Comparison of ENCODE assay signal across 1 cellular context in genomic region chr16:78249056-78249455, GRCh38.
TF ChIP-seq lines count a peak whose summit lies in the region.

No MANE protein-coding gene starts in this region.

TF ChIP-seq in HepG2, 621 proteins besides CTCF, POLR2A, EP300 and RAD21 (continued from another document and continues in another):
- TF ChIP-seq ZBTB33 (CRISPR knock-in tag; IDR thresholded peaks at IDR 0.05), result peak; percentile 97
- TF ChIP-seq ZNF451 (CRISPR knock-in tag; IDR thresholded peaks at IDR 0.05), result 0 out of 2 replicates have a peak, but pooled peaks have one; percentile 56
- no peak for TF ChIP-seq ZNF597 (CRISPR knock-in tag; IDR thresholded peaks at IDR 0.05)
- TF ChIP-seq MXI1 (IDR thresholded peaks at IDR 0.05; ENCODE audit: borderline replicate concordance, low read depth, low read length), result peak; percentile 41; the same call in 1 of the 3 replicates
- no peak for TF ChIP-seq NONO (IDR thresholded peaks at IDR 0.05)
- TF ChIP-seq NONO (CRISPR knock-in tag; conservative IDR thresholded peaks at IDR 0.05), result 0 out of 2 replicates have a peak, but pooled peaks have one; percentile 25
- TF ChIP-seq ZNF687 (CRISPR knock-in tag; IDR thresholded peaks at IDR 0.05), result peak; percentile 52
- no peak for TF ChIP-seq HNF1A (IDR thresholded peaks at IDR 0.05; ENCODE audit: low read depth)
- TF ChIP-seq HNF1A (CRISPR knock-in tag; IDR thresholded peaks at IDR 0.05; ENCODE audit: borderline replicate concordance), result peak; percentile 21; the same call in 1 of the 2 replicates
- TF ChIP-seq POGZ (CRISPR knock-in tag; IDR thresholded peaks at IDR 0.05), result peak; percentile 74; the same call in 1 of the 2 replicates
- TF ChIP-seq SP140L (CRISPR knock-in tag; IDR thresholded peaks at IDR 0.05; ENCODE audit: borderline replicate concordance), result 0 out of 2 replicates have a peak, but pooled peaks have one; percentile 29
- no peak for TF ChIP-seq GMEB1 (CRISPR knock-in tag; IDR thresholded peaks at IDR 0.05; ENCODE audit: borderline replicate concordance)
- no peak for TF ChIP-seq SOX13 (IDR thresholded peaks at IDR 0.05)
- peak in 1 of 2 experiments; percentile 33; a peak in 2 of 4 replicates for TF ChIP-seq SOX13 (CRISPR knock-in tag; conservative IDR thresholded peaks at IDR 0.05 in 1 of 2, IDR thresholded peaks at IDR 0.05 in 1 of 2)
- TF ChIP-seq HDAC1 (CRISPR knock-in tag; IDR thresholded peaks at IDR 0.05), result no peak; the same call in 1 of the 2 replicates
- 0 out of 2 replicates have a peak, but pooled peaks have one; percentile 36 for TF ChIP-seq MIER3 (CRISPR knock-in tag; IDR thresholded peaks at IDR 0.05; ENCODE audit: borderline replicate concordance)
- 0 out of 2 replicates have a peak, but pooled peaks have one; percentile 11 for TF ChIP-seq ZSCAN31 (CRISPR knock-in tag; IDR thresholded peaks at IDR 0.05; ENCODE audit: low read depth)
- TF ChIP-seq ELF3 (CRISPR knock-in tag; IDR thresholded peaks at IDR 0.05), result peak; percentile 65
- peak; percentile 30; the same call in 1 of the 2 replicates for TF ChIP-seq ZBTB25 (CRISPR knock-in tag; IDR thresholded peaks at IDR 0.05)
- TF ChIP-seq XRCC5 (optimal IDR thresholded peaks at IDR 0.05; ENCODE audit: low read length), result no peak
- TF ChIP-seq TCF7L2 (IDR thresholded peaks at IDR 0.05; ENCODE audit: low read depth, low read length), result no peak
- peak; percentile 31; the same call in 1 of the 2 replicates for TF ChIP-seq FOXA3 (CRISPR knock-in tag; IDR thresholded peaks at IDR 0.05)
- TF ChIP-seq ETV5 (CRISPR knock-in tag; IDR thresholded peaks at IDR 0.05; ENCODE audit: borderline replicate concordance), result peak; percentile 47; the same call in 1 of the 2 replicates
- peak; percentile 49; the same call in 1 of the 2 replicates for TF ChIP-seq HNF4A (CRISPR knock-in tag; IDR thresholded peaks at IDR 0.05)
- TF ChIP-seq FOXK1 (CRISPR knock-in tag; IDR thresholded peaks at IDR 0.05; ENCODE audit: borderline replicate concordance, low read depth), result peak; percentile 44; the same call in 1 of the 2 replicates
- no peak for TF ChIP-seq LBX2 (CRISPR knock-in tag; IDR thresholded peaks at IDR 0.05; ENCODE audit: borderline replicate concordance)
- peak; percentile 45; the same call in 1 of the 2 replicates for TF ChIP-seq HOMEZ (CRISPR knock-in tag; IDR thresholded peaks at IDR 0.05; ENCODE audit: low read depth)
- TF ChIP-seq ZNF484 (CRISPR knock-in tag; IDR thresholded peaks at IDR 0.05; ENCODE audit: borderline replicate concordance, low read depth), result no peak
- peak; percentile 36; the same call in 1 of the 2 replicates for TF ChIP-seq REPIN1 (CRISPR knock-in tag; IDR thresholded peaks at IDR 0.05; ENCODE audit: borderline replicate concordance, low read depth)
- TF ChIP-seq ZNF784 (CRISPR knock-in tag; IDR thresholded peaks at IDR 0.05; ENCODE audit: borderline replicate concordance), result 0 out of 2 replicates have a peak, but pooled peaks have one; percentile 55
- TF ChIP-seq PITX1 (CRISPR knock-in tag; IDR thresholded peaks at IDR 0.05), result peak; percentile 77; the same call in 1 of the 2 replicates
- TF ChIP-seq IRF2 (CRISPR knock-in tag; IDR thresholded peaks at IDR 0.05), result peak; percentile 51; the same call in 1 of the 2 replicates
- no peak for TF ChIP-seq ATF7 (IDR thresholded peaks at IDR 0.05)
- no peak for TF ChIP-seq ATF7 (CRISPR knock-in tag; IDR thresholded peaks at IDR 0.05)
- peak; percentile 22; the same call in 1 of the 2 replicates for TF ChIP-seq GABPB1 (CRISPR knock-in tag; IDR thresholded peaks at IDR 0.05)
- no peak for TF ChIP-seq BRCA1 (CRISPR knock-in tag; IDR thresholded peaks at IDR 0.05)
- peak; percentile 59; the same call in 1 of the 2 replicates for TF ChIP-seq ARID3A (IDR thresholded peaks at IDR 0.05; ENCODE audit: low read depth, low read length)
- TF ChIP-seq NCOA2 (CRISPR knock-in tag; IDR thresholded peaks at IDR 0.05), result peak; percentile 37; the same call in 1 of the 2 replicates
- peak; percentile 84 for TF ChIP-seq SALL1 (CRISPR knock-in tag; IDR thresholded peaks at IDR 0.05)
- 0 out of 2 replicates have a peak, but pooled peaks have one; percentile 37 for TF ChIP-seq GATAD1 (CRISPR knock-in tag; IDR thresholded peaks at IDR 0.05)
